Comparison of ENCODE assay signal across 8 cellular contexts in the genomic region with DNA sequence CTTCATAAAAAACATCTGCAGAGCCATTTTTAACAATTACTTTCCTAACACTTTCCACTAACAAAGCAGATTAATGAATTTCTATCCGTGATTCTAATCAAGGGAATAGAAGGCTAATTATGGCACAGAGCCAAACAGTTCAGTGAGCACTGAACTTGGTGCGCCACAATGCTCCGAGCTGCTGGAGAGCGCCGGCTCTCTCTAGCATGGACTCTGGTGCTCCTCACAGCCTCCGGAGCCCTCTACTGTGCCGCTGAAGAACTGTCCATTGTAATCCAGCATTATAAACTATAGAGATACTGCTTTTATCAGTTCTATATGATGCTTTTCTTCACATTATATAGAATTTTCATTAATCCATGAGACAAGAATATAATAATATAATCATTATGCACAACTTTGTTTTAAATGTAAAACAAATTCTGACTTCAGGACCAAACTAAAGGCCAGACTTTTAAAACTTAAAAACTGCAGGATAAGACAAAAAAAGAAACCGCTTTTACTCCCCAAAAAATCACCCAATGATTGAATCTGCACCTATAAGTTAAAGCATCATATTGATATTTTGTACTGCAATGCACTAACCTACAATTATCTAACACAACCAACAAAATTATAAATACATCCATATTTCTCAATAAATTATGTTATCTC.
A peak's percentile ranks its signal among the peaks of the same experiment; 100 is the strongest.
DNase-seq lines count a peak whose midpoint lies in the region; ATAC-seq and FAIRE-seq lines count a peak whose summit lies in the region.

No MANE protein-coding gene starts in this region.

- H3K27me3 ChIP-seq in right cardiac atrium (ENCODE audit: control insufficient read depth, insufficient read depth) (no peaks in the 10 kb centered on the region), small intestine (ENCODE audit: control insufficient read depth in 2 of 2, insufficient read depth in 2 of 2, low read length in 2 of 2) (no peaks in the 10 kb centered on the region)

- FAIRE-seq in G401.6 (lab: Jason Lieb, UNC) (peak; percentile 81), small intestine (lab: Jason Lieb, UNC) (no peak)

- no peaks in the 10 kb centered on the region for H3K9me3 ChIP-seq in right cardiac atrium (ENCODE audit: control insufficient read depth, low read length)
- H3K9me3 ChIP-seq in small intestine (ENCODE audit: control insufficient read depth, low read depth): no peaks in the 10 kb centered on the region

- no peak overlapping the region for H3K4me3 ChIP-seq in right cardiac atrium (ENCODE audit: low read length)
- no peak overlapping the region for H3K4me3 ChIP-seq in small intestine (ENCODE audit: low read depth in 1 of 2, low read length in 2 of 2)

- H3K36me3 ChIP-seq in small intestine (ENCODE audit: control insufficient read depth in 2 of 2, insufficient read depth in 2 of 2, low read length in 2 of 2): peaks cover 0 to 3% of the 10 kb centered on the region in 2 donors

- intact Hi-C loops in right cardiac atrium (cut with DNase I): no loop called here

- H3K4me1 ChIP-seq in right cardiac atrium (ENCODE audit: control insufficient read depth, insufficient read depth, low read length) (peaks cover 2% of the 10 kb centered on the region), small intestine (ENCODE audit: control insufficient read depth in 2 of 2, insufficient read depth in 1 of 2, low read depth in 1 of 2, low read length in 1 of 2) (no peaks in the 10 kb centered on the region)

- 24% methylated on average over 8 of the region's 8 CpGs for WGBS in right cardiac atrium
- WGBS in small intestine, 3 donors: 23 to 40% (median 33%) methylated on average over 8 of the region's 8 CpGs

- DNase-seq in NCI-H2029 (lab: John Stamatoyannopoulos, UW): peak; percentile 57
- DNase-seq in amniotic stem cell (lab: John Stamatoyannopoulos, UW): peak; percentile 61
- peak; percentile 70 to 85 (median 84) for DNase-seq in right cardiac atrium
- peak; percentile 92 for DNase-seq in small intestine

- ATAC-seq in right cardiac atrium (peak; percentile 95 to 97), HG03457 (IDR thresholded peaks at IDR 0.05; ENCODE audit: unreplicated experiment) (no peak), GM18868 (IDR thresholded peaks at IDR 0.05; ENCODE audit: unreplicated experiment) (no peak), GM21737 (IDR thresholded peaks at IDR 0.05; ENCODE audit: unreplicated experiment) (no peak)

- no peak overlapping the region for H3K27ac ChIP-seq in right cardiac atrium (ENCODE audit: low read length)
- no peak overlapping the region for H3K27ac ChIP-seq in small intestine (ENCODE audit: low read depth in 1 of 2, low read length in 1 of 2)

Comparison
In these comparisons a context has a peak if more than half of its experiments do, and no peak if none do; other contexts are left out.
1. ATAC-seq: peak in right cardiac atrium (2 of 2); none in HG03457 (single experiment), GM18868 (single experiment) and GM21737 (single experiment).
2. Peak in every context shown above with its lines, with median percentiles within 50 percentile points of each other: DNase-seq.